15 cellular contexts compared by ENCODE assay signal in the genomic region with DNA sequence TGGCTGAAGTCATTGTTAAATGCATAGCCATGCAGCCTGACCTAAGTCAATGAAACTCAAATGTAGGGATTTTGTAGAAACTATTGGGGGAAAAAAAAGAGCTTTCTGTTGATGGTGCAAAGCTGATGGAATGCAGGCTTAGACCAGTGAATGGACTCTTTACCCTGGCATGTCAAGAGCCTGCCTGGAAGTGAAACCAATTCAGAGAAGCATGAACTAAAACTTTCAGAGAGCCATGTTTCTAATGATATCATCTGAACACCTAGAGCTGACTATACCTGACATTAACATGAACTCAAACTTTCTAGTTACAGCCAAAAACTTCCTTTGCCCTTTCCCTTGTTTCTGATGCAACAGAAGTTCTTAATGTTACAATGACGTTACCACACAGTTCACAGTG.
DNase-seq lines count a peak whose midpoint lies in the region; ATAC-seq and TF ChIP-seq lines count a peak whose summit lies in the region.
"Had no signal": no experiment of that assay in that cellular context is flagged by ENCODE, and none has a peak within 500 bp of the region (broad histone marks: within the 10 kb centered on the region; RNA-seq: fewer than 3 reads in every experiment).

No MANE protein-coding gene starts in this region.

- H3K4me1 ChIP-seq in PC-3 (ENCODE audit: insufficient read depth, low read length), result peaks cover 30% of the 10 kb centered on the region
- peaks cover 12 to 35% (median 28%) of the 10 kb centered on the region in 4 donors for H3K4me1 ChIP-seq in stomach
- H3K4me1 ChIP-seq: BLaER1 treated with 17β-estradiol and CSF1 and Interleukin-3, amounts not matched to agents 10 nM and 100 nM; spleen had no signal

- H2AFZ ChIP-seq in PC-3 (ENCODE audit: low read length), result 0 out of 2 replicates have a peak overlapping the region, but pooled peaks have one; percentile 16

- no peak for TF ChIP-seq CTCF in PC-3 (conservative IDR thresholded peaks at IDR 0.05; ENCODE audit: low read depth, low read length)
- TF ChIP-seq CTCF in stomach (IDR thresholded peaks at IDR 0.05), result no peak

- no peaks in the 10 kb centered on the region for H3K9me2 ChIP-seq in PC-3 (replicated peaks; ENCODE audit: low read length)

- TF ChIP-seq EP300 in stomach (IDR thresholded peaks at IDR 0.05), result no peak

- H3K4me3 Mint-ChIP-seq in stimulated activated memory B cell treated with anti-CD40 and anti-IgM and Interleukin-4, amounts not matched to agents 10 μg/mL and 1 μg/mL and 100 μg/mL, for 72 hours, result no peak overlapping the region
- H3K4me3 Mint-ChIP-seq: activated CD4-positive, alpha-beta T cell treated with anti-CD3 and anti-CD28 coated beads for 36 hours; T-helper 17 cell had no signal

- peaks cover 3% of the 10 kb centered on the region for H3F3A ChIP-seq in PC-3 (ENCODE audit: low read length, unreplicated experiment)

- no peaks in the 10 kb centered on the region for H3K27me3 ChIP-seq in PC-3 (ENCODE audit: low read length)
- H3K27me3 ChIP-seq in stomach, result no peaks in the 10 kb centered on the region
- H3K27me3 ChIP-seq: BLaER1 treated with 17β-estradiol and CSF1 and Interleukin-3, amounts not matched to agents 10 nM and 100 nM; ovary had no signal

- no peak overlapping the region for H3K4me3 ChIP-seq in PC-3 (ENCODE audit: low read length)
- no peak overlapping the region for H3K4me3 ChIP-seq in stomach
- H3K4me3 ChIP-seq: BLaER1 treated with 17β-estradiol and CSF1 and Interleukin-3, amounts not matched to agents 10 nM and 100 nM; mucosa of descending colon; ovary; spleen had no signal

- H4K20me1 ChIP-seq in PC-3 (ENCODE audit: low read length), result no peaks in the 10 kb centered on the region
- H4K20me1 ChIP-seq: BLaER1 treated with 17β-estradiol and CSF1 and Interleukin-3, amounts not matched to agents 10 nM and 100 nM had no signal

- POLR2A ChIA-PET in PC-3 (lab: Charles Lee; ENCODE audit: unreplicated experiment), result no interaction called here

- H3K9ac ChIP-seq in PC-3 (ENCODE audit: low read length), result no peak overlapping the region
- H3K9ac ChIP-seq: BLaER1 treated with 17β-estradiol and CSF1 and Interleukin-3, amounts not matched to agents 10 nM and 100 nM had no signal

- peak overlapping the region; percentile 99 for H3K27ac ChIP-seq in PC-3 (ENCODE audit: low read length)
- H3K27ac ChIP-seq in stomach, result peak overlapping the region in 2 of 5 donors; percentile 83 to 86
- H3K27ac ChIP-seq: BLaER1 treated with 17β-estradiol and CSF1 and Interleukin-3, amounts not matched to agents 10 nM and 100 nM; ovary; spleen had no signal

- no peak overlapping the region for H3K4me2 ChIP-seq in PC-3 (ENCODE audit: low read length)
- H3K4me2 ChIP-seq: BLaER1 treated with 17β-estradiol and CSF1 and Interleukin-3, amounts not matched to agents 10 nM and 100 nM had no signal

- peaks cover 2% of the 10 kb centered on the region for H3K27me3 Mint-ChIP-seq in stimulated activated memory B cell treated with anti-CD40 and anti-IgM and Interleukin-4, amounts not matched to agents 10 μg/mL and 1 μg/mL and 100 μg/mL, for 72 hours

- CTCF ChIA-PET in PC-3 (lab: Charles Lee), result no interaction called here

- no peak for TF ChIP-seq POLR2A in stomach (IDR thresholded peaks at IDR 0.05)

- H3K79me2 ChIP-seq in PC-3 (ENCODE audit: low read length), result no peaks in the 10 kb centered on the region

- no TSS peak for BruUV-seq in PC-3 (replicated peaks; lab: Mats Ljungman, UMichigan)

- H3K36me3 ChIP-seq in PC-3 (ENCODE audit: low read depth, low read length) (no peaks in the 10 kb centered on the region), stomach (no peaks in the 10 kb centered on the region)
- H3K36me3 ChIP-seq: BLaER1 treated with 17β-estradiol and CSF1 and Interleukin-3, amounts not matched to agents 10 nM and 100 nM; ovary; spleen had no signal

- H3K9me3 Mint-ChIP-seq in stimulated activated memory B cell treated with anti-CD40 and anti-IgM and Interleukin-4, amounts not matched to agents 10 μg/mL and 1 μg/mL and 100 μg/mL, for 72 hours, result no peaks in the 10 kb centered on the region
- no peaks in the 10 kb centered on the region for H3K9me3 Mint-ChIP-seq in activated naive CD4-positive, alpha-beta T cell treated with anti-CD3 and anti-CD28 coated beads, Interleukin-2, amount 50 U/mL, for 72 hours

- H3K36me3 Mint-ChIP-seq in stimulated activated memory B cell treated with anti-CD40 and anti-IgM and Interleukin-4, amounts not matched to agents 10 μg/mL and 1 μg/mL and 100 μg/mL, for 72 hours, result no peaks in the 10 kb centered on the region
- H3K36me3 Mint-ChIP-seq in activated naive CD4-positive, alpha-beta T cell treated with anti-CD3 and anti-CD28 coated beads, Interleukin-2, amount 50 U/mL, for 72 hours, result no peaks in the 10 kb centered on the region

- no peak overlapping the region for H3K27ac Mint-ChIP-seq in stimulated activated memory B cell treated with anti-CD40 and anti-IgM and Interleukin-4, amounts not matched to agents 10 μg/mL and 1 μg/mL and 100 μg/mL, for 72 hours
- H3K27ac Mint-ChIP-seq in activated naive CD4-positive, alpha-beta T cell treated with anti-CD3 and anti-CD28 coated beads, Interleukin-2, amount 50 U/mL, for 72 hours, result no peak overlapping the region
- H3K27ac Mint-ChIP-seq: activated CD4-positive, alpha-beta T cell treated with anti-CD3 and anti-CD28 coated beads for 36 hours; T-helper 17 cell had no signal

- 71 to 91% (median 78%) methylated on average over 1 of the region's 1 CpG for WGBS in stomach, 5 donors

- ATAC-seq in GM18861 (IDR thresholded peaks at IDR 0.05; ENCODE audit: unreplicated experiment), result peak; percentile 55
- peak; percentile 75 for ATAC-seq in HG02852 (IDR thresholded peaks at IDR 0.05; ENCODE audit: unreplicated experiment)
- ATAC-seq in PC-3, result no peak
- ATAC-seq in stimulated activated memory B cell treated with anti-CD40 and anti-IgM and Interleukin-4, amounts not matched to agents 10 μg/mL and 1 μg/mL and 100 μg/mL, for 72 hours, result peak; percentile 60
- no peak for ATAC-seq in activated naive CD4-positive, alpha-beta T cell treated with anti-CD3 and anti-CD28 coated beads, Interleukin-2, amount 50 U/mL, for 72 hours
- ATAC-seq: activated CD4-positive, alpha-beta T cell treated with anti-CD3 and anti-CD28 coated beads for 36 hours; mucosa of descending colon; T-helper 17 cell had no signal

- H3K9me3 ChIP-seq in PC-3 (ENCODE audit: low read length) (no peaks in the 10 kb centered on the region), stomach (no peaks in the 10 kb centered on the region)
- H3K9me3 ChIP-seq: BLaER1 treated with 17β-estradiol and CSF1 and Interleukin-3, amounts not matched to agents 10 nM and 100 nM; mucosa of descending colon; ovary; spleen had no signal

- DNase-seq in PC-3 (no peak), stomach (no peak), COR-L47 (lab: John Stamatoyannopoulos, UW) (no peak)
- DNase-seq in activated naive CD4-positive, alpha-beta T cell treated with anti-CD3 and anti-CD28 coated beads, Interleukin-2, amount 50 U/mL, for 72 hours (ENCODE audit: low spot score in 2 of 2), result no peak
- DNase-seq: activated CD4-positive, alpha-beta T cell treated with anti-CD3 and anti-CD28 coated beads for 36 hours; H7; mucosa of descending colon; NCI-H2081 treated with DMSO at 0.1 percent for 48 hours; ovary; spleen; T-helper 17 cell had no signal

- intact Hi-C loops in PC-3 (cut with micrococcal nuclease) (no loop called here), stomach (cut with DNase I; ENCODE audit: low total_unique reads) (no loop called here)

- H3K4me1 Mint-ChIP-seq in stimulated activated memory B cell treated with anti-CD40 and anti-IgM and Interleukin-4, amounts not matched to agents 10 μg/mL and 1 μg/mL and 100 μg/mL, for 72 hours, result no peaks in the 10 kb centered on the region
- H3K4me1 Mint-ChIP-seq: activated CD4-positive, alpha-beta T cell treated with anti-CD3 and anti-CD28 coated beads for 36 hours had no signal

Comparison
In these comparisons a context has a peak if more than half of its experiments do, and no peak if none do; other contexts are left out.
1. ATAC-seq: peak in GM18861 (single experiment), HG02852 (single experiment) and stimulated activated memory B cell treated with anti-CD40 and anti-IgM and Interleukin-4, amounts not matched to agents 10 μg/mL and 1 μg/mL and 100 μg/mL, for 72 hours (single experiment); none in PC-3 (single experiment) and activated naive CD4-positive, alpha-beta T cell treated with anti-CD3 and anti-CD28 coated beads, Interleukin-2, amount 50 U/mL, for 72 hours (0 of 2).